In the genomic region with DNA sequence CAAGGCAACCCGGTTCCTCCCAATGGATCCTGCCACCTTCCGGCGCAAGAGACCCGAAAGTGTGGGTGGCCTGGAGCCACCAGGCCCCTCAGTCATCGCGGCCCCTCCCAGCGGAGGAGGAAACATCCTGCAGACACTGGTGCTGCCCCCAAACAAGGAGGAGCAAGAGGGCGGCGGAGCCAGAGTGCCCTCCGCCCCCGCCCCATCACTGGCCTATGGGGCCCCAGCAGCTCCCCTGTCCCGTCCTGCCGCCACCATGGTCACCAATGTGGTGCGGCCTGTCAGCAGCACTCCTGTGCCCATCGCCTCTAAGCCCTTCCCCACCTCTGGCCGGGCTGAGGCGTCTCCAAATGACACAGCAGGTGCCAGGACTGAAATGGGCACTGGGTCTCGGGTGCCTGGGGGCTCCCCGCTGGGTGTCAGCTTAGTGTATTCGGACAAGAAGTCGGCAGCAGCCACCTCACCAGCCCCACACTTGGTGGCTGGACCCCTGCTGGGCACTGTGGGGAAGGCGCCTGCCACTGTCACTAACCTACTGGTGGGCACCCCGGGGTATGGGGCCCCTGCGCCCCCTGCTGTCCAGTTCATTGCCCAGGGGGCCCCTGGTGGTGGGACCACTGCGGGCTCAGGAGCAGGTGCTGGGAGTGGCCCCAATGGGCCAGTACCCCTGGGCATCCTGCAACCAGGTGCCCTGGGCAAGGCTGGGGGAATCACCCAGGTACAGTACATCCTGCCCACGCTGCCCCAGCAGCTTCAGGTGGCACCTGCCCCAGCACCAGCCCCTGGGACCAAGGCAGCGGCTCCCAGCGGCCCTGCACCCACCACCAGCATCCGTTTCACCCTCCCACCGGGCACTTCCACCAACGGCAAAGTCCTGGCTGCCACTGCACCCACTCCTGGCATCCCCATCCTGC, we compare ENCODE assay signal across 8 cellular contexts. TPM values are rescaled to one million over a fixed set of nuclear protein-coding genes. Genes with fewer than 3 reads are reported as not detected.
DNase-seq lines count a peak whose midpoint lies in the region; ATAC-seq and TF ChIP-seq lines count a peak whose summit lies in the region.

No MANE protein-coding gene starts in this region.

- H3K4me3 ChIP-seq in OCI-LY3 (ENCODE audit: low read length) (no peak overlapping the region), kidney epithelial cell (ENCODE audit: low read depth, low read length) (no peak overlapping the region), tibial artery (no peak overlapping the region)

- H4K20me1 ChIP-seq in OCI-LY3 (ENCODE audit: insufficient read depth, low read length): peaks cover 3% of the 10 kb centered on the region

- no peaks in the 10 kb centered on the region for H3K9me3 ChIP-seq in OCI-LY3 (ENCODE audit: insufficient read depth, low read length)
- no peaks in the 10 kb centered on the region for H3K9me3 ChIP-seq in tibial artery

- ATAC-seq in GM21717 (IDR thresholded peaks at IDR 0.05; ENCODE audit: unreplicated experiment): no peak

- TF ChIP-seq CTCF in OCI-LY3 (IDR thresholded peaks at IDR 0.05; ENCODE audit: low read depth, low read length) (peak; percentile 64), kidney epithelial cell (IDR thresholded peaks at IDR 0.05; ENCODE audit: insufficient read depth, low read length, poor library complexity, severe bottlenecking) (peak; percentile 78), tibial artery (IDR thresholded peaks at IDR 0.05) (peak; percentile 18 to 24)

- no peak overlapping the region for H3K4me2 ChIP-seq in OCI-LY3 (ENCODE audit: low read length)

- H3K27ac ChIP-seq in OCI-LY3 (ENCODE audit: low read length): no peak overlapping the region
- no peak overlapping the region for H3K27ac ChIP-seq in tibial artery

- intact Hi-C loops in tibial artery (cut with DNase I; ENCODE audit: low total_unique reads): loop anchor here (10.0 kb wide), 1 partner anchor 156 kb away; the partner anchor contains the start of gene POU2F2

- H3K4me1 ChIP-seq in OCI-LY3 (ENCODE audit: low read length) (peaks cover 7% of the 10 kb centered on the region), tibial artery (peaks cover 0 to 13% (median 13%) of the 10 kb centered on the region in 4 donors)

- no peak overlapping the region for H3K9ac ChIP-seq in OCI-LY3 (ENCODE audit: low read length)

- H2AFZ ChIP-seq in OCI-LY3 (ENCODE audit: low read depth, low read length): no peak overlapping the region

- peaks cover 6% of the 10 kb centered on the region for H3K79me2 ChIP-seq in OCI-LY3 (ENCODE audit: low read length)

- DNase-seq in ELR (ENCODE audit: low read depth): peak; percentile 67
- peak in 3 of 4 experiments; percentile 32 to 62 (median 33) for DNase-seq in activated naive CD4-positive, alpha-beta T cell (lab: John Stamatoyannopoulos, UW)
- no peak for DNase-seq in kidney epithelial cell (ENCODE audit: low read depth)
- DNase-seq in tibial artery: no peak
- DNase-seq in NCI-H345 treated with DMSO at 0.1 percent for 48 hours (lab: John Stamatoyannopoulos, UW; ENCODE audit: unreplicated experiment): no peak
- no peak for DNase-seq in DMS153 (lab: John Stamatoyannopoulos, UW)

- H3K27me3 ChIP-seq in OCI-LY3 (ENCODE audit: low read depth, low read length) (no peaks in the 10 kb centered on the region), kidney epithelial cell (ENCODE audit: control insufficient read depth, insufficient read depth, low read length) (no peaks in the 10 kb centered on the region), tibial artery (no peaks in the 10 kb centered on the region)

- H3K36me3 ChIP-seq in OCI-LY3 (replicated peaks; ENCODE audit: low read depth, low read length) (peaks cover 49% of the 10 kb centered on the region), kidney epithelial cell (ENCODE audit: control insufficient read depth, insufficient read depth, low read length) (peaks cover 18% of the 10 kb centered on the region), tibial artery (peaks cover 52 to 95% (median 85%) of the 10 kb centered on the region in 3 donors)

RNA-seq across cellular contexts. Expression of gene PRR19, which starts 11.2 kb away (rescaled TPM):
- total RNA-seq in kidney epithelial cell: 0.55 and 0.92 TPM in 2 replicates

RNA-seq across cellular contexts. Expression of gene PAFAH1B3, which starts 11.6 kb away (rescaled TPM):
- 106 and 113 TPM in 2 replicates for total RNA-seq in kidney epithelial cell

RNA-seq across cellular contexts. Expression of gene CIC, which starts 21.7 kb away (rescaled TPM):
- 39.4 and 41.7 TPM in 2 replicates for total RNA-seq in kidney epithelial cell

RNA-seq across cellular contexts. Expression of gene TMEM145, which starts 22.3 kb away (rescaled TPM):
- 0.54 and 4.9 TPM in 2 replicates for total RNA-seq in kidney epithelial cell

RNA-seq across cellular contexts. Expression of gene MEGF8, which starts 34.7 kb away (rescaled TPM):
- total RNA-seq in kidney epithelial cell: 45.0 and 49.2 TPM in 2 replicates

Comparison
In these comparisons a context has a peak if more than half of its experiments do, and no peak if none do; other contexts are left out.
1. DNase-seq: peak in ELR (single experiment) and activated naive CD4-positive, alpha-beta T cell (3 of 4); none in kidney epithelial cell (single experiment), tibial artery (0 of 2), NCI-H345 treated with DMSO at 0.1 percent for 48 hours (single experiment) and DMS153 (single experiment).
2. CTCF ChIP-seq: peak in every context shown above with its lines; median percentile 78 in kidney epithelial cell; 64 in OCI-LY3; 21 in tibial artery.